ENCODE assay signal across 27 cellular contexts in the genomic region with DNA sequence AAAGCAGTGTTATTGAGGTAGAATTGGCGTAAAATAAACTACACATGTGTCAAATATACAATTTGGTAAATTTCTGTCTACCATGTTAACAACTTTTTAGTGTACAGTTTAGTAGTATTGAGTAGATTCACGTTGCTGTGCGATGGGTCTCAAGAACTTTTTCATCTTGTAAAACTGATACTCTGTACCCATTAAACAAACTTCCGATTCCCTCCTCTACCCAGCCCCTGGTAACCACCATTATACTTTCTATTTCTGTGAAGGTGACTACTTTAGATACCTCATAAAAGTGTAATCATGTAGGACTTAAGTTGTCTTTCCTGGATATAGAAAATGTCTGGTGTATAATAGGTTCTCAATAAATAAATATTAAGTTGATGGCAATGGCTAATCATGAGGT.
"Had no signal": no experiment of that assay in that cellular context is flagged by ENCODE, and none has a peak within 500 bp of the region (broad histone marks: within the 10 kb centered on the region; RNA-seq: fewer than 3 reads in every experiment).

No MANE protein-coding gene starts in this region.

- H3K36me3 ChIP-seq: stomach, suprapubic skin, thoracic aorta, thyroid gland, tibial artery, tibial nerve, transverse colon, upper lobe of left lung, upper lobe of right lung, uterus, vagina had no signal

- H3K4me3 ChIP-seq: stomach, suprapubic skin, testis, thoracic aorta, thyroid gland, tibial artery, tibial nerve, transverse colon, upper lobe of left lung, upper lobe of right lung, uterus, vagina had no signal

- H3K27ac ChIP-seq: stomach, suprapubic skin, testis, thoracic aorta, thyroid gland, tibial artery, tibial nerve, transverse colon, upper lobe of left lung, upper lobe of right lung, uterus, vagina had no signal

- H3K9me3 ChIP-seq: suprapubic skin, testis, thoracic aorta, thyroid gland, tibial artery, tibial nerve, transverse colon, upper lobe of left lung, upper lobe of right lung, uterus, vagina had no signal

- DNase-seq: stimulated activated CD4-positive, alpha-beta T cell treated with anti-CD3 and anti-CD28 coated beads, Interleukin-2, amount 100 ng/mL, for 48 hours; stimulated activated CD4-positive, alpha-beta T cell treated with anti-CD3 and anti-CD28 coated beads, Interleukin-4, amount 100 ng/mL, for 1 hour; stimulated activated CD4-positive, alpha-beta T cell treated with anti-CD3 and anti-CD28 coated beads, Interleukin-4, amount 100 ng/mL, for 24 hours; stimulated activated CD4-positive, alpha-beta T cell treated with anti-CD3 and anti-CD28 coated beads, Interleukin-4, amount 100 ng/mL, for 4 hours; stimulated activated CD8-positive, alpha-beta memory T cell treated with anti-CD3 and anti-CD28 coated beads, Interleukin-4, amount 100 ng/mL, for 48 hours; stimulated activated naive B cell treated with anti-CD40 and anti-IgM and Interleukin-4, amounts not matched to agents 10 μg/mL and 1 μg/mL and 100 μg/mL, for 72 hours; stimulated activated naive CD4-positive, alpha-beta T cell; stimulated activated naive CD4-positive, alpha-beta T cell treated with Interleukin-2 at 50 U/mL for 16 hours; stimulated activated naive CD8-positive, alpha-beta T cell treated with anti-CD3 and anti-CD28 coated beads, Interleukin-15, amount 100 ng/mL, for 72 hours; stimulated activated naive CD8-positive, alpha-beta T cell treated with anti-CD3 and anti-CD28 coated beads, Interleukin-15, Interleukin-2, amounts not matched to agents 100 U/mL and 50 U/mL, for 24 hours; stomach; substantia nigra; testis; thyroid gland; tibial artery; transverse colon; trophoblast cell; upper lobe of left lung; upper lobe of right lung; uterus had no signal

- H3K4me1 ChIP-seq: stomach, suprapubic skin, testis, thyroid gland, tibial artery, tibial nerve, transverse colon, upper lobe of left lung, upper lobe of right lung, uterus, vagina had no signal

- H3K27me3 ChIP-seq: stomach, suprapubic skin, testis, thyroid gland, tibial artery, tibial nerve, transverse colon, upper lobe of left lung, upper lobe of right lung, uterus, vagina had no signal

- FAIRE-seq: urothelium cell line had no signal

- ATAC-seq: stimulated activated effector memory CD8-positive, alpha-beta T cell treated with anti-CD3 and anti-CD28 coated beads, Interleukin-12 subunit alpha, Interleukin-12 subunit beta, amount 100 ng/mL, for 72 hours; stimulated activated memory B cell treated with anti-CD40 and anti-IgM and Interleukin-4, amounts not matched to agents 10 μg/mL and 1 μg/mL and 100 μg/mL, for 72 hours; stimulated activated naive B cell treated with anti-CD40 and anti-IgM and Interleukin-4, amounts not matched to agents 10 μg/mL and 1 μg/mL and 100 μg/mL, for 72 hours; stimulated activated naive CD8-positive, alpha-beta T cell treated with anti-CD3 and anti-CD28 coated beads, Interleukin-15, amount 100 ng/mL, for 72 hours; stimulated activated naive CD8-positive, alpha-beta T cell treated with anti-CD3 and anti-CD28 coated beads, Interleukin-15, Interleukin-2, amounts not matched to agents 100 U/mL and 50 U/mL, for 24 hours; upper lobe of right lung had no signal
